8 cellular contexts compared by ENCODE assay signal in genomic region chr10:103542764-103543616, GRCh38. TPM values are rescaled to one million over a fixed set of nuclear protein-coding genes. Genes with fewer than 3 reads are reported as not detected.
DNase-seq lines count a peak whose midpoint lies in the region; ATAC-seq, FAIRE-seq and TF ChIP-seq lines count a peak whose summit lies in the region.

No MANE protein-coding gene starts in this region.

- CTCF ChIA-PET in RWPE1 (lab: Yijun Ruan, JAX) (interaction anchor here (0.6 to 1.2 kb wide), 6 partner anchors 10 to 92 kb away, joined by 3 to 5 read pairs (median 4); no protein-coding TSS in a partner anchor), MCF 10A (lab: Yijun Ruan, JAX) (interaction anchor here (0.6 to 1.8 kb wide), 8 partner anchors 10 to 363 kb away, joined by 3 to 5 read pairs (median 4); no protein-coding TSS in a partner anchor)

- peak; percentile 81 for FAIRE-seq in islet of Langerhans (lab: Jason Lieb, UNC)

- POLR2A ChIA-PET in RWPE1 (lab: Yijun Ruan, JAX; ENCODE audit: low non-redundant PET) (no interaction called here), MCF 10A (lab: Yijun Ruan, JAX) (no interaction called here)

- TF ChIP-seq CTCF in RWPE1 (conservative IDR thresholded peaks at IDR 0.05; ENCODE audit: low read depth) (peak; percentile 50), MCF 10A (IDR thresholded peaks at IDR 0.05; ENCODE audit: unreplicated experiment) (peak; percentile 41)

- no peaks in the 10 kb centered on the region for H3K4me1 Mint-ChIP-seq in MCF 10A (ENCODE audit: insufficient read depth, unreplicated experiment)

- no peaks in the 10 kb centered on the region for H3K36me3 Mint-ChIP-seq in MCF 10A (ENCODE audit: insufficient read depth, unreplicated experiment)

- no peak overlapping the region for H3K27ac Mint-ChIP-seq in MCF 10A (ENCODE audit: low read depth, unreplicated experiment)

- BruUV-seq in MCF 10A (replicated peaks; lab: Mats Ljungman, UMichigan), result no TSS peak

- DNase-seq in GM03348 (ENCODE audit: low spot score), result peak; percentile 68
- peak; percentile 72 for DNase-seq in Kasumi-1 (lab: John Stamatoyannopoulos, UW)
- no peak for DNase-seq in RWPE1 (ENCODE audit: low spot score)
- peak; percentile 37 for DNase-seq in MCF 10A (ENCODE audit: unreplicated experiment)
- peak; percentile 20 for DNase-seq in smooth muscle cell of the brain vasculature (ENCODE audit: low read depth, low spot score)
- no peak for DNase-seq in HuH-7.5 (ENCODE audit: low spot score)

- H3K4me3 Mint-ChIP-seq in MCF 10A (ENCODE audit: unreplicated experiment), result peak overlapping the region; percentile 40

- H3K9me3 Mint-ChIP-seq in MCF 10A (ENCODE audit: unreplicated experiment), result no peaks in the 10 kb centered on the region

- intact Hi-C loops in MCF 10A (cut with micrococcal nuclease), result no loop called here

- H3K27ac ChIP-seq in RWPE1, result no peak overlapping the region

- H3K27me3 Mint-ChIP-seq in MCF 10A (ENCODE audit: insufficient read depth, unreplicated experiment), result peaks cover 47% of the 10 kb centered on the region

- no peak for ATAC-seq in GM21528 (IDR thresholded peaks at IDR 0.05; ENCODE audit: low FRiP score, unreplicated experiment)

RNA-seq across cellular contexts. Expression of gene NEURL1, which starts 49.5 kb away (rescaled TPM):
- total RNA-seq in MCF 10A (2022), result 0.20 TPM in 1 of 2 replicates, not detected in the other

Comparison
In these comparisons a context has a peak if more than half of its experiments do, and no peak if none do; other contexts are left out.
1. DNase-seq: peak in GM03348 (single experiment), Kasumi-1 (2 of 2), MCF 10A (single experiment) and smooth muscle cell of the brain vasculature (single experiment); none in RWPE1 (single experiment) and HuH-7.5 (single experiment).